Comparison of ENCODE assay signal across 10 cellular contexts in genomic region chr3:138435840-138436239, GRCh38. TPM values are rescaled to one million over a fixed set of nuclear protein-coding genes. Genes with fewer than 3 reads are reported as not detected.
DNase-seq lines count a peak whose midpoint lies in the region; ATAC-seq and TF ChIP-seq lines count a peak whose summit lies in the region.
"Had no signal": no experiment of that assay in that cellular context is flagged by ENCODE, and none has a peak within 500 bp of the region (broad histone marks: within the 10 kb centered on the region; RNA-seq: fewer than 3 reads in every experiment).

No MANE protein-coding gene starts in this region.

- intact Hi-C loops in Calu3 (cut with micrococcal nuclease; ENCODE audit: unreplicated experiment) (no loop called here), IMR-90 (cut with micrococcal nuclease) (no loop called here)

- TF ChIP-seq RAD21 in IMR-90 (IDR thresholded peaks at IDR 0.05; ENCODE audit: low read length): no peak

- peaks cover 3% of the 10 kb centered on the region for H3K9me3 Mint-ChIP-seq in Calu3 (ENCODE audit: low read depth, unreplicated experiment)
- H3K9me3 Mint-ChIP-seq: stimulated activated memory B cell treated with anti-CD40 and anti-IgM and Interleukin-4, amounts not matched to agents 10 μg/mL and 1 μg/mL and 100 μg/mL, for 72 hours had no signal

- H2AK9ac ChIP-seq in IMR-90 (replicated peaks; ENCODE audit: low read depth, low read length, poor library complexity): no peak overlapping the region

- DNase-seq in Calu3: no peak
- DNase-seq in IMR-90: no peak
- DNase-seq in trophoblast cell: no peak
- no peak for DNase-seq in DMS53 (lab: John Stamatoyannopoulos, UW)
- no peak for DNase-seq in NCI-H1930 (lab: John Stamatoyannopoulos, UW)
- DNase-seq: NCI-H2171 had no signal

- 56% methylated on average over 4 of the region's 8 CpGs; no CpG with 5 or more reads in 1 of the 2 experiments for WGBS in IMR-90 (ENCODE audit: extremely low coverage in 2 of 2, insufficient read length in 1 of 2), 2 experiments
- WGBS in trophoblast cell (ENCODE audit: extremely low coverage, insufficient coverage, insufficient read length): no CpG with 5 or more reads among the region's 8 CpGs

- BruUV-seq in Calu3 (replicated peaks; lab: Mats Ljungman, UMichigan) (no TSS peak), IMR-90 (replicated peaks; lab: Mats Ljungman, UMichigan) (no TSS peak)

- H3K14ac ChIP-seq in IMR-90 (replicated peaks; ENCODE audit: low read depth, low read length) (no peak overlapping the region), trophoblast cell (ENCODE audit: low read length) (no peak overlapping the region)

- no peak overlapping the region for H3K56ac ChIP-seq in IMR-90 (ENCODE audit: extremely low read depth, insufficient read depth, low read length)

- peak overlapping the region; percentile 79 for H3K4me3 Mint-ChIP-seq in Calu3 (ENCODE audit: low read depth, unreplicated experiment)
- H3K4me3 Mint-ChIP-seq: stimulated activated memory B cell treated with anti-CD40 and anti-IgM and Interleukin-4, amounts not matched to agents 10 μg/mL and 1 μg/mL and 100 μg/mL, for 72 hours had no signal

- H4K91ac ChIP-seq in IMR-90 (ENCODE audit: insufficient read depth, low read depth, low read length) (no peak overlapping the region), trophoblast cell (ENCODE audit: low read depth, low read length) (no peak overlapping the region)

- H3K9me3 ChIP-seq in IMR-90 (ENCODE audit: control insufficient read depth, insufficient read depth, low read length): no peaks in the 10 kb centered on the region
- H3K9me3 ChIP-seq in trophoblast cell (ENCODE audit: insufficient read depth, low read depth, low read length): peaks cover 15% of the 10 kb centered on the region

- POLR2A ChIA-PET in IMR-90 (lab: Charles Lee; ENCODE audit: unreplicated experiment): no interaction called here

- H3K27me3 Mint-ChIP-seq in Calu3 (ENCODE audit: unreplicated experiment): peaks cover 87% of the 10 kb centered on the region

- H3K27me3 ChIP-seq in IMR-90 (ENCODE audit: control insufficient read depth, insufficient read depth, low read length): peaks cover 67% of the 10 kb centered on the region
- H3K27me3 ChIP-seq in trophoblast cell (ENCODE audit: insufficient read depth, low read length): peaks cover 15% of the 10 kb centered on the region

- no peaks in the 10 kb centered on the region for H3K79me2 ChIP-seq in trophoblast cell (ENCODE audit: control insufficient read depth, insufficient read depth, low read length, poor library complexity)

- no peak overlapping the region for H2BK5ac ChIP-seq in IMR-90 (ENCODE audit: low read depth, low read length, poor library complexity, severe bottlenecking)
- no peak overlapping the region for H2BK5ac ChIP-seq in trophoblast cell (ENCODE audit: low read depth, low read length, poor library complexity)

- H3K79me1 ChIP-seq in IMR-90 (ENCODE audit: low read depth in 1 of 2, low read length in 2 of 2): no peaks in the 10 kb centered on the region
- peaks cover 12% of the 10 kb centered on the region for H3K79me1 ChIP-seq in trophoblast cell (ENCODE audit: low read length)

- no peak overlapping the region for H4K12ac ChIP-seq in trophoblast cell (ENCODE audit: low read depth, low read length)

- H3K4me2 ChIP-seq in IMR-90 (ENCODE audit: low read depth, low read length) (no peak overlapping the region), trophoblast cell (ENCODE audit: low read length) (peak overlapping the region; percentile 77)

- H4K8ac ChIP-seq in IMR-90 (ENCODE audit: low read depth in 2 of 2, low read length in 2 of 2) (no peak overlapping the region), trophoblast cell (ENCODE audit: low read depth, low read length) (no peak overlapping the region)

- H3K9ac ChIP-seq in IMR-90 (ENCODE audit: low read depth, low read length) (no peak overlapping the region), trophoblast cell (ENCODE audit: low read length) (no peak overlapping the region)

- H2AK5ac ChIP-seq in IMR-90 (ENCODE audit: low read depth, low read length) (no peak overlapping the region), trophoblast cell (ENCODE audit: low read length) (no peak overlapping the region)

- H3K4me1 ChIP-seq in IMR-90 (ENCODE audit: control insufficient read depth, insufficient read depth, low read length) (peaks cover 7% of the 10 kb centered on the region; the same call in 1 of the 2 replicates), trophoblast cell (ENCODE audit: control insufficient read depth in 1 of 2, insufficient read depth in 2 of 2, low read length in 2 of 2) (peaks cover 28 to 36% of the 10 kb centered on the region in 2 experiments)

- no peak for TF ChIP-seq POLR2A in IMR-90 (IDR thresholded peaks at IDR 0.05; ENCODE audit: low read depth, low read length)

- H3K4me3 ChIP-seq in IMR-90 (ENCODE audit: insufficient read depth, low read depth, low read length) (no peak overlapping the region), iPS-11a (ENCODE audit: low read depth, low read length) (peak overlapping the region; percentile 34), trophoblast cell (ENCODE audit: low read depth, low read length) (peak overlapping the region; percentile 71)

- peaks cover 16% of the 10 kb centered on the region for H3K36me3 Mint-ChIP-seq in Calu3 (ENCODE audit: insufficient read depth, unreplicated experiment)
- H3K36me3 Mint-ChIP-seq: stimulated activated memory B cell treated with anti-CD40 and anti-IgM and Interleukin-4, amounts not matched to agents 10 μg/mL and 1 μg/mL and 100 μg/mL, for 72 hours had no signal

- H3K4me1 Mint-ChIP-seq in Calu3 (ENCODE audit: low read depth, unreplicated experiment): peaks cover 13% of the 10 kb centered on the region

- H3K27ac Mint-ChIP-seq in Calu3 (ENCODE audit: unreplicated experiment): no peak overlapping the region
- H3K27ac Mint-ChIP-seq: stimulated activated memory B cell treated with anti-CD40 and anti-IgM and Interleukin-4, amounts not matched to agents 10 μg/mL and 1 μg/mL and 100 μg/mL, for 72 hours had no signal

- H2BK12ac ChIP-seq in trophoblast cell (ENCODE audit: low read length): no peak overlapping the region

- H3K27ac ChIP-seq in IMR-90 (ENCODE audit: insufficient read depth, low read length): no peak overlapping the region
- no peak overlapping the region for H3K27ac ChIP-seq in trophoblast cell (ENCODE audit: low read depth, low read length)

- CTCF ChIA-PET in Calu3 (lab: Charles Lee) (no interaction called here), IMR-90 (lab: Yijun Ruan, JAX) (no interaction called here)

- H3K9me1 ChIP-seq in IMR-90 (ENCODE audit: insufficient read depth, low read length): peaks cover 6% of the 10 kb centered on the region; the same call in 1 of the 2 replicates

- TF ChIP-seq CTCF in Calu3 (IDR thresholded peaks at IDR 0.05; ENCODE audit: unreplicated experiment) (no peak), IMR-90 (conservative IDR thresholded peaks at IDR 0.05; ENCODE audit: low read depth, low read length) (no peak)

- H2AFZ ChIP-seq in IMR-90 (replicated peaks; ENCODE audit: low read length, poor library complexity): peak overlapping the region; percentile 75
- H2AFZ ChIP-seq in trophoblast cell (ENCODE audit: insufficient read depth, low read length, poor library complexity): no peak overlapping the region

- no peak overlapping the region for H3K18ac ChIP-seq in IMR-90 (ENCODE audit: low read depth, low read length)
- no peak overlapping the region for H3K18ac ChIP-seq in trophoblast cell (ENCODE audit: low read length)

- no peak for ATAC-seq in IMR-90 (ENCODE audit: low read depth)
- ATAC-seq in HG03378 (IDR thresholded peaks at IDR 0.05; ENCODE audit: unreplicated experiment): no peak
- no peak for ATAC-seq in HG02852 (IDR thresholded peaks at IDR 0.05; ENCODE audit: unreplicated experiment)
- ATAC-seq: stimulated activated memory B cell treated with anti-CD40 and anti-IgM and Interleukin-4, amounts not matched to agents 10 μg/mL and 1 μg/mL and 100 μg/mL, for 72 hours had no signal

- H4K20me1 ChIP-seq in IMR-90 (ENCODE audit: insufficient read depth, low read length): no peaks in the 10 kb centered on the region

- no peak overlapping the region for H2BK20ac ChIP-seq in IMR-90 (ENCODE audit: low read depth, low read length)

- no peak overlapping the region for H2BK15ac ChIP-seq in IMR-90 (ENCODE audit: low read depth, low read length)

- no peak overlapping the region for H3K23ac ChIP-seq in IMR-90 (ENCODE audit: low read depth, low read length)
- H3K23ac ChIP-seq in trophoblast cell (ENCODE audit: low read length): no peak overlapping the region

- in situ Hi-C loops in IMR-90 (cut with MboI; ENCODE audit: low sequenced_read_pairs): no loop called here

- no peak overlapping the region for H4K5ac ChIP-seq in IMR-90 (ENCODE audit: low read depth, low read length)

- H3K36me3 ChIP-seq in IMR-90 (ENCODE audit: control insufficient read depth, insufficient read depth, low read length) (no peaks in the 10 kb centered on the region), trophoblast cell (ENCODE audit: control insufficient read depth in 1 of 2, insufficient read depth in 2 of 2, low read length in 2 of 2) (no peaks in the 10 kb centered on the region)

- dilution Hi-C loops in IMR-90 (cut with HindIII; ENCODE audit: low sequenced_read_pairs, unreplicated experiment): no loop called here

- H2BK120ac ChIP-seq in IMR-90 (ENCODE audit: low read depth, low read length): no peak overlapping the region
- no peak overlapping the region for H2BK120ac ChIP-seq in trophoblast cell (ENCODE audit: insufficient read depth, low read length, poor library complexity)

- H3K4ac ChIP-seq in IMR-90 (ENCODE audit: low read depth, low read length) (no peak overlapping the region), trophoblast cell (ENCODE audit: low read depth, low read length) (no peak overlapping the region)

TF ChIP-seq in IMR-90, 13 proteins besides CTCF, POLR2A, EP300 and RAD21 (continues in another document):
- TF ChIP-seq SMC3 (IDR thresholded peaks at IDR 0.05; ENCODE audit: low read depth, low read length) (no peak), MAZ (IDR thresholded peaks at IDR 0.05; ENCODE audit: borderline replicate concordance, low read depth, low read length) (no peak), USF2 (IDR thresholded peaks at IDR 0.05; ENCODE audit: low read depth, low read length) (no peak)

RNA-seq across cellular contexts. Expression of gene ESYT3, which starts 1.4 kb away (rescaled TPM):
- total RNA-seq in Calu3 (2022) (3.2 and 3.5 TPM in 2 replicates), IMR-90 (2012; rRNA removed) (under 0.01 TPM in 2 replicates)
- polyA plus RNA-seq in IMR-90 (2012; rRNA removed): 0.02 and 0.03 TPM in 2 replicates
- 0.04 and 0.05 TPM in 2 replicates for polyA plus RNA-seq in IMR-90 (2012; cell fraction: cytosol; rRNA removed)
- polyA plus RNA-seq in IMR-90 (2012; cell fraction: nucleus; rRNA removed; ENCODE audit: low replicate concordance): 0.25 and 0.32 TPM in 2 replicates
- 5.0 and 5.6 TPM in 2 replicates for polyA plus RNA-seq in trophoblast cell (2013)
